ENCODE assay signal across 8 cellular contexts in the genomic region with DNA sequence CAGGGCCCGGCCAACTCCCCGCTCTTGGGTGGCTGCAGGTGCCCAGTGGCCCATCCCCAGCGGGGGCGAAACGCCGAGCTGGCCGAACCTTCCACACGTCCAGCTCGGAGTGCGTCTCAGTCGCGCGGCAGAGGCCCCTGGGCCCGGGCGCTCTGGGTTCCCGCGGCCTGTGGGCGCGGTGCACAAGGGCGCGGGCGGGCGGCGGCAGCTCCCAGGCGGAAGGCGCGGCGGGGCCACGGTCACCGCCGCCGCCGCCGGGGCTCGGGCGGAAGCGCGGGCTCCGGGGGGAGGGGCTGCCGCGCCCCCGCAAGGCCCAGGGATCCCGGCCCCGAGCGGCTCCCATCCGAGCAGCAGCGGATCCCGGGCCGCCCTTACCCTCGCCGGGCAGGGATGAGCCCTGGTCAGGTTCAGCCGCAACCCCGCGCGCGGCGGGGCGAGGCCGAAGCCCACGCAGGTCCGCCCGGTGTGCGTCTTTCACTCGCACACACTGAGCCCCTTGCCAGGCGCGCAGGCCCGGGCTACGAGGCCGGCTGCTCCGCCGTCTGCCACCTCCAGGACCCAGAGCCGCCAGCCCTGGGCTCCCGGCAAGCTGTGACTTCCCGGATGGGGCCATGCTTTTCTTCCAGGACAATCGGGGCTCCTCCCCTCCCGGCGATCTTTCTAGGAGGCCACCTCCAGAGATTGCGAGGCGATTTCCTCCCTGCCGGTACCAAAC. TPM values are rescaled to one million over a fixed set of nuclear protein-coding genes. Genes with fewer than 3 reads are reported as not detected.
DNase-seq lines count a peak whose midpoint lies in the region; ATAC-seq and TF ChIP-seq lines count a peak whose summit lies in the region.

No MANE protein-coding gene starts in this region.

- DNase-seq in AG20443 (ENCODE audit: low spot score) (peak; percentile 83), NCI-H510A (lab: John Stamatoyannopoulos, UW) (peak; percentile 48), lower leg skin (ENCODE audit: low spot score in 2 of 2) (peak; percentile 50 to 94)
- peak; percentile 14 to 20 for DNase-seq in activated CD4-positive, alpha-beta T cell treated with anti-CD3 and anti-CD28 coated beads, Interleukin-2, amount 50 U/mL, for 4 hours
- peak in 2 of 3 donors; percentile 25 to 40 for DNase-seq in stimulated activated CD4-positive, alpha-beta T cell treated with anti-CD3 and anti-CD28 coated beads, TNF-alpha, amount 100 ng/mL, for 48 hours (ENCODE audit: low read depth in 3 of 3)

- WGBS in ectodermal cell, 2 experiments, result 0% methylated on average over 79 of the region's 80 CpGs
- WGBS in lower leg skin, 2 donors, result 0 to 2% methylated on average over 14 to 45 of the region's 80 CpGs

- H3K27me3 ChIP-seq in ectodermal cell (ENCODE audit: control insufficient read depth, insufficient read depth, low read length, poor library complexity, severe bottlenecking), result peaks cover 58% of the 10 kb centered on the region

- intact Hi-C loops in lower leg skin (cut with DNase I; ENCODE audit: low total_unique reads), result loop anchor here (2.0 to 10.0 kb wide), 2 partner anchors 23 to 197 kb away; no protein-coding TSS in a partner anchor

- no peak for TF ChIP-seq POLR2A in lower leg skin (IDR thresholded peaks at IDR 0.05)

- H3K4me3 ChIP-seq in ectodermal cell (ENCODE audit: insufficient read depth, low read depth, low read length) (peak overlapping the region; percentile 60), lower leg skin (ENCODE audit: low read depth, poor library complexity, severe bottlenecking) (peak overlapping the region; percentile 65)

- H3K27ac ChIP-seq in ectodermal cell (ENCODE audit: insufficient read depth, low read depth, low read length, poor library complexity, severe bottlenecking), result no peak overlapping the region

- no peak for TF ChIP-seq CTCF in lower leg skin (IDR thresholded peaks at IDR 0.05)

- H3K9me3 ChIP-seq in ectodermal cell (ENCODE audit: control insufficient read depth, low read length), result no peaks in the 10 kb centered on the region

- H3K4me1 ChIP-seq in ectodermal cell (ENCODE audit: control insufficient read depth, insufficient read depth, low read length), result peaks cover 7% of the 10 kb centered on the region

- no peaks in the 10 kb centered on the region for H3K36me3 ChIP-seq in ectodermal cell (ENCODE audit: control insufficient read depth, insufficient read depth, low read length)

- ATAC-seq in GM18868 (IDR thresholded peaks at IDR 0.05; ENCODE audit: unreplicated experiment), result peak; percentile 62
- peak; percentile 71 for ATAC-seq in HG03045 (IDR thresholded peaks at IDR 0.05; ENCODE audit: unreplicated experiment)

RNA-seq across cellular contexts. Expression of gene CCDC54, which starts 54.2 kb away (rescaled TPM):
- not detected for polyA plus RNA-seq in ectodermal cell (2013, experiment 1 of 4)
- not detected for polyA plus RNA-seq in ectodermal cell (2013, experiment 2 of 4)
- not detected for polyA plus RNA-seq in ectodermal cell (2013, experiment 3 of 4)
- polyA plus RNA-seq in ectodermal cell (2013, experiment 4 of 4), result not detected
- total RNA-seq in lower leg skin, result not detected

Comparison
In these comparisons a context has a peak if more than half of its experiments do, and no peak if none do; other contexts are left out.
1. DNase-seq: peak in every context shown above with its lines; median percentile 83 in AG20443; 72 in lower leg skin; 48 in NCI-H510A; 32 in stimulated activated CD4-positive, alpha-beta T cell treated with anti-CD3 and anti-CD28 coated beads, TNF-alpha, amount 100 ng/mL, for 48 hours; 17 in activated CD4-positive, alpha-beta T cell treated with anti-CD3 and anti-CD28 coated beads, Interleukin-2, amount 50 U/mL, for 4 hours.